In the genomic region with DNA sequence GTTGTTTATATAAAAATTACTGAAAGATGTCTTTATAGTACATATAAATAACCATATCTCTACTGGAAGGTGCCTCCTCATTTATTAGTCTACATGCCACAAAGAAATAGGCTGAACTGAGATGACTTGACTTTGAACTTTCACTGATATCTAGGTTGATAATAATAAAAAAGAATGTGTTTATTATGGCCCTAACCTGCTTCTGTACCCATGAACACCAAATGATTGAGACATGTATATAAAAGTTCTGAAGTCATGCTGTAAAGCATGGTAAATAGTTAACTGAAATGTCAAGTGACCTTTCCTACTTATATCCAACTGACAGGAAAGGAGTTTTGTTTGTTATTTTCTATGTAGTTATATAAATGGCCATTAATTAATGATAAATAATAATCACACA, we compare ENCODE assay signal across 32 cellular contexts.
"Had no signal": no experiment of that assay in that cellular context is flagged by ENCODE, and none has a peak within 500 bp of the region (broad histone marks: within the 10 kb centered on the region; RNA-seq: fewer than 3 reads in every experiment).

No MANE protein-coding gene starts in this region.

- DNase-seq: activated B cell treated with CpG ODN at 0.5 μM for 24 hours; activated CD4-positive, alpha-beta memory T cell treated with anti-CD3 and anti-CD28 coated beads for 36 hours; activated CD4-positive, alpha-beta T cell treated with anti-CD3 and anti-CD28 coated beads for 36 hours; activated CD4-positive, alpha-beta T cell treated with anti-CD3 and anti-CD28 coated beads, Interleukin-2, amount 10 ng/mL, durations not matched to agents 24 days and 14 days; activated CD8-positive, alpha-beta memory T cell treated with anti-CD3 and anti-CD28 coated beads, Interleukin-2, amount 50 U/mL, for 48 hours; activated gamma-delta T cell; activated naive CD4-positive, alpha-beta T cell; activated naive CD4-positive, alpha-beta T cell treated with anti-CD3 and anti-CD28 coated beads, Interleukin-2, amount 10 ng/mL, durations not matched to agents 7 days and 5 days; activated naive CD8-positive, alpha-beta T cell treated with anti-CD3 and anti-CD28 coated beads, Interleukin-2, amount 10 ng/mL, durations not matched to agents 7 days and 5 days; activated T-cell treated with anti-CD3 and anti-CD28 coated beads for 4 hours; activated T-cell treated with anti-CD3 and anti-CD28 coated beads, Interleukin-2, amount 50 U/mL, for 24 hours; activated T-cell treated with anti-CD3 and anti-CD28 coated beads, Interleukin-2, amount 50 U/mL, for 72 hours; central memory CD4-positive, alpha-beta T cell; cerebellar nuclear complex; cortex of kidney; dermis blood vessel endothelial cell; effector CD4-positive, alpha-beta T cell; effector memory CD8-positive, alpha-beta T cell; erythroblast; foreskin keratinocyte; gastrocnemius medialis; glutamatergic neuron; T-helper 1 cell; T-helper 17 cell; T1000; WERI-Rb-1 had no signal

- H3K36me3 ChIP-seq: ascending aorta, breast epithelium, cardiac muscle cell, esophagus muscularis mucosa, gastrocnemius medialis, WERI-Rb-1 had no signal

- H3K27ac ChIP-seq: ascending aorta, breast epithelium, cardiac muscle cell, esophagus muscularis mucosa, foreskin keratinocyte, gastrocnemius medialis, WERI-Rb-1 had no signal

- ATAC-seq: activated CD4-positive, alpha-beta T cell treated with anti-CD3 and anti-CD28 coated beads for 36 hours; activated CD4-positive, CD25-positive, alpha-beta regulatory T cell treated with anti-CD3 and anti-CD28 coated beads, Interleukin-2, amount 50 U/mL, for 24 hours; activated naive CD4-positive, alpha-beta T cell treated with anti-CD3 and anti-CD28 coated beads, Interleukin-2, amount 50 U/mL, for 72 hours; activated T-cell treated with anti-CD3 and anti-CD28 coated beads, Interleukin-2, amount 50 U/mL, for 72 hours; effector memory CD8-positive, alpha-beta T cell; foreskin keratinocyte; gastrocnemius medialis; T-helper 17 cell had no signal

- H3K9me3 ChIP-seq: ascending aorta, breast epithelium, esophagus muscularis mucosa, gastrocnemius medialis had no signal

- H3K27me3 ChIP-seq: ascending aorta, breast epithelium, cardiac muscle cell, esophagus muscularis mucosa, foreskin keratinocyte, gastrocnemius medialis had no signal

- H3K4me3 ChIP-seq: ascending aorta, breast epithelium, cardiac muscle cell, esophagus muscularis mucosa, gastrocnemius medialis had no signal
